18 cellular contexts compared by ENCODE assay signal in genomic region chr2:240996161-240996833, GRCh38. TPM values are rescaled to one million over a fixed set of nuclear protein-coding genes. Genes with fewer than 3 reads are reported as not detected.
DNase-seq lines count a peak whose midpoint lies in the region; ATAC-seq, FAIRE-seq and TF ChIP-seq lines count a peak whose summit lies in the region.
"Had no signal": no experiment of that assay in that cellular context is flagged by ENCODE, and none has a peak within 500 bp of the region (broad histone marks: within the 10 kb centered on the region; RNA-seq: fewer than 3 reads in every experiment).

No MANE protein-coding gene starts in this region.

- dilution Hi-C loops in IMR-90 (cut with HindIII; ENCODE audit: low sequenced_read_pairs, unreplicated experiment), result no loop called here

- DNase-seq in IMR-90 (no peak), kidney (peak; percentile 63), gastrocnemius medialis (no peak), COLO829 (ENCODE audit: low spot score) (no peak), Karpas-422 (no peak)
- DNase-seq in activated CD4-positive, alpha-beta T cell treated with anti-CD3 and anti-CD28 coated beads, Interleukin-2, amount 50 U/mL, for 4 hours, result no peak
- DNase-seq: activated naive CD8-positive, alpha-beta T cell treated with anti-CD3 and anti-CD28 coated beads, Interleukin-2, amount 10 ng/mL, durations not matched to agents 7 days and 5 days; C1 segment of cervical spinal cord; DMS79; MV-4-11; NCI-H2081; NCI-H526; SW 1271 had no signal

- no peaks in the 10 kb centered on the region; a peak in 1 of 4 replicates for H3K79me1 ChIP-seq in IMR-90 (ENCODE audit: low read depth in 1 of 2, low read length in 2 of 2)

- H2AK9ac ChIP-seq in IMR-90 (replicated peaks; ENCODE audit: low read depth, low read length, poor library complexity), result no peak overlapping the region

- ATAC-seq in IMR-90 (ENCODE audit: low read depth) (no peak), gastrocnemius medialis (no peak)
- ATAC-seq: GM23338 had no signal

- no peak overlapping the region for H3K56ac ChIP-seq in IMR-90 (ENCODE audit: extremely low read depth, insufficient read depth, low read length)

- H2AFZ ChIP-seq in IMR-90 (replicated peaks; ENCODE audit: low read length, poor library complexity) (no peak overlapping the region), Karpas-422 (ENCODE audit: low read length) (no peak overlapping the region)
- H2AFZ ChIP-seq: GM23338 had no signal

- BruUV-seq in IMR-90 (replicated peaks; lab: Mats Ljungman, UMichigan), result no TSS peak

- H3K9ac ChIP-seq in BLaER1 treated with 17β-estradiol and CSF1 and Interleukin-3, amounts not matched to agents 10 nM and 100 nM, result peak overlapping the region in 4 of 11 experiments; percentile 45 to 52 (median 50); a peak in 8 of 22 replicates
- H3K9ac ChIP-seq in IMR-90 (ENCODE audit: low read depth, low read length), result no peak overlapping the region
- H3K9ac ChIP-seq in kidney (ENCODE audit: low read length in 2 of 2), result no peak overlapping the region
- H3K9ac ChIP-seq in Karpas-422 (ENCODE audit: low read length), result no peak overlapping the region

- H3K27me3 ChIP-seq in BLaER1 treated with 17β-estradiol and CSF1 and Interleukin-3, amounts not matched to agents 10 nM and 100 nM, result peaks cover 42 to 74% (median 58%) of the 10 kb centered on the region in 11 experiments
- no peaks in the 10 kb centered on the region for H3K27me3 ChIP-seq in IMR-90 (ENCODE audit: control insufficient read depth, insufficient read depth, low read length)
- H3K27me3 ChIP-seq in gastrocnemius medialis, result no peaks in the 10 kb centered on the region
- no peaks in the 10 kb centered on the region for H3K27me3 ChIP-seq in Karpas-422 (ENCODE audit: low read length)

- no peaks in the 10 kb centered on the region for H3K79me2 ChIP-seq in Karpas-422 (ENCODE audit: low read length)

- H2BK120ac ChIP-seq in IMR-90 (ENCODE audit: low read depth, low read length), result no peak overlapping the region

- in situ Hi-C loops in IMR-90 (cut with MboI; ENCODE audit: low sequenced_read_pairs) (no loop called here), gastrocnemius medialis (cut with MboI; ENCODE audit: low sequenced_read_pairs in 4 of 4) (no loop called here)

- H2BK5ac ChIP-seq in IMR-90 (ENCODE audit: low read depth, low read length, poor library complexity, severe bottlenecking), result no peak overlapping the region

- H3K4me3 ChIP-seq in BLaER1 treated with 17β-estradiol and CSF1 and Interleukin-3, amounts not matched to agents 10 nM and 100 nM, result peak overlapping the region in 1 of 10 experiments; percentile 7; a peak in 2 of 20 replicates
- H3K4me3 ChIP-seq in IMR-90 (ENCODE audit: insufficient read depth, low read depth, low read length) (no peak overlapping the region), kidney (ENCODE audit: low read length in 2 of 2) (no peak overlapping the region), gastrocnemius medialis (no peak overlapping the region), Karpas-422 (ENCODE audit: low read length) (no peak overlapping the region)
- H3K4me3 ChIP-seq: GM23338, prostate gland had no signal

- H3K14ac ChIP-seq in IMR-90 (replicated peaks; ENCODE audit: low read depth, low read length), result no peak overlapping the region

- FAIRE-seq in kidney (lab: Jason Lieb, UNC), result no peak
- FAIRE-seq: frontal cortex, urothelium cell line had no signal

- no peak overlapping the region for H2BK15ac ChIP-seq in IMR-90 (ENCODE audit: low read depth, low read length)

- no peak overlapping the region for H3K4ac ChIP-seq in IMR-90 (ENCODE audit: low read depth, low read length)

- 71% methylated on average over 8 of the region's 19 CpGs; no CpG with 5 or more reads in 1 of the 2 experiments for WGBS in IMR-90 (ENCODE audit: extremely low coverage in 2 of 2, insufficient read length in 1 of 2), 2 experiments

- H4K20me1 ChIP-seq in BLaER1 treated with 17β-estradiol and CSF1 and Interleukin-3, amounts not matched to agents 10 nM and 100 nM, result peaks cover 0 to 83% (median 12%) of the 10 kb centered on the region in 11 experiments; a peak in 12 of 22 replicates
- no peaks in the 10 kb centered on the region for H4K20me1 ChIP-seq in IMR-90 (ENCODE audit: insufficient read depth, low read length)
- H4K20me1 ChIP-seq in Karpas-422 (ENCODE audit: insufficient read depth, low read depth, low read length), result no peaks in the 10 kb centered on the region

- TF ChIP-seq CTCF in IMR-90 (conservative IDR thresholded peaks at IDR 0.05; ENCODE audit: low read depth, low read length), result no peak
- TF ChIP-seq CTCF in kidney (IDR thresholded peaks at IDR 0.05; ENCODE audit: borderline replicate concordance, extremely low read depth, insufficient read depth), result no peak
- TF ChIP-seq CTCF in gastrocnemius medialis (IDR thresholded peaks at IDR 0.05 in 4 of 5, conservative IDR thresholded peaks at IDR 0.05 in 1 of 5), result no peak

- no peak overlapping the region for H3K23ac ChIP-seq in IMR-90 (ENCODE audit: low read depth, low read length)

- no peak overlapping the region; the same call in 1 of the 2 replicates for H3K18ac ChIP-seq in IMR-90 (ENCODE audit: low read depth, low read length)

- H4K5ac ChIP-seq in IMR-90 (ENCODE audit: low read depth, low read length), result no peak overlapping the region; the same call in 1 of the 2 replicates

- peaks cover 11% of the 10 kb centered on the region for H3K9me1 ChIP-seq in IMR-90 (ENCODE audit: insufficient read depth, low read length)

- H2AK5ac ChIP-seq in IMR-90 (ENCODE audit: low read depth, low read length), result 0 out of 2 replicates have a peak overlapping the region, but pooled peaks have one; percentile 6

- CTCF ChIA-PET in IMR-90 (lab: Yijun Ruan, JAX), result no interaction called here

- TF ChIP-seq RAD21 in IMR-90 (IDR thresholded peaks at IDR 0.05; ENCODE audit: low read length), result no peak

- H2BK20ac ChIP-seq in IMR-90 (ENCODE audit: low read depth, low read length), result 0 out of 2 replicates have a peak overlapping the region, but pooled peaks have one; percentile 16

- no peaks in the 10 kb centered on the region for H3K9me2 ChIP-seq in Karpas-422 (replicated peaks; ENCODE audit: insufficient read depth, low read length)

- no peak overlapping the region for H4K8ac ChIP-seq in IMR-90 (ENCODE audit: low read depth in 2 of 2, low read length in 2 of 2)

- POLR2A ChIA-PET in IMR-90 (lab: Charles Lee; ENCODE audit: unreplicated experiment), result no interaction called here

- H3K36me3 ChIP-seq in BLaER1 treated with 17β-estradiol and CSF1 and Interleukin-3, amounts not matched to agents 10 nM and 100 nM, result no peaks in the 10 kb centered on the region
- H3K36me3 ChIP-seq in IMR-90 (ENCODE audit: control insufficient read depth, insufficient read depth, low read length), result peaks cover 14% of the 10 kb centered on the region; the same call in 1 of the 2 replicates
- H3K36me3 ChIP-seq in kidney (ENCODE audit: control insufficient read depth in 1 of 2, insufficient read depth in 2 of 2, low read length in 2 of 2), result no peaks in the 10 kb centered on the region
- no peaks in the 10 kb centered on the region for H3K36me3 ChIP-seq in gastrocnemius medialis
- no peaks in the 10 kb centered on the region for H3K36me3 ChIP-seq in Karpas-422 (ENCODE audit: insufficient read depth, low read length)
- H3K36me3 ChIP-seq: prostate gland had no signal

- TF ChIP-seq POLR2A in IMR-90 (IDR thresholded peaks at IDR 0.05; ENCODE audit: low read depth, low read length), result no peak
- no peak for TF ChIP-seq POLR2A in gastrocnemius medialis (IDR thresholded peaks at IDR 0.05)

- H3K4me1 ChIP-seq in BLaER1 treated with 17β-estradiol and CSF1 and Interleukin-3, amounts not matched to agents 10 nM and 100 nM, result peaks cover 42 to 84% (median 79%) of the 10 kb centered on the region in 10 experiments
- H3K4me1 ChIP-seq in IMR-90 (ENCODE audit: control insufficient read depth, insufficient read depth, low read length) (peaks cover 36% of the 10 kb centered on the region), kidney (ENCODE audit: control insufficient read depth in 1 of 2, insufficient read depth in 1 of 2, low read depth in 1 of 2, low read length in 2 of 2) (peaks cover 8 to 30% of the 10 kb centered on the region in 2 donors), gastrocnemius medialis (peaks cover 45 to 59% of the 10 kb centered on the region in 2 donors), Karpas-422 (ENCODE audit: low read length) (no peaks in the 10 kb centered on the region)

- no peak overlapping the region for H4K91ac ChIP-seq in IMR-90 (ENCODE audit: insufficient read depth, low read depth, low read length)

- peak overlapping the region; percentile 31 to 98 (median 94) for H3K4me2 ChIP-seq in BLaER1 treated with 17β-estradiol and CSF1 and Interleukin-3, amounts not matched to agents 10 nM and 100 nM
- H3K4me2 ChIP-seq in IMR-90 (ENCODE audit: low read depth, low read length) (no peak overlapping the region), Karpas-422 (ENCODE audit: low read depth, low read length, poor library complexity, severe bottlenecking) (no peak overlapping the region)
- H3K4me2 ChIP-seq: GM23338 had no signal

- intact Hi-C loops in IMR-90 (cut with micrococcal nuclease) (loop anchor here (10.0 kb wide), 1 partner anchor 431 kb away; the partner anchor contains the start of genes DUSP28 and RNPEPL1), kidney (cut with DNase I) (no loop called here), gastrocnemius medialis (cut with DNase I; ENCODE audit: low total_unique reads) (loop anchor here (5.0 to 10.0 kb wide), 4 partner anchors 106 to 739 kb away; partner anchors contain the start of genes CAPN10, D2HGDH, MTERF4 and STK25)

- H3K9me3 ChIP-seq in BLaER1 treated with 17β-estradiol and CSF1 and Interleukin-3, amounts not matched to agents 10 nM and 100 nM (replicated peaks in 1 of 11), result no peaks in the 10 kb centered on the region
- no peaks in the 10 kb centered on the region for H3K9me3 ChIP-seq in IMR-90 (ENCODE audit: control insufficient read depth, insufficient read depth, low read length)
- H3K9me3 ChIP-seq in kidney (ENCODE audit: control insufficient read depth in 1 of 2, low read length in 2 of 2), result no peaks in the 10 kb centered on the region
- no peaks in the 10 kb centered on the region for H3K9me3 ChIP-seq in gastrocnemius medialis
- no peaks in the 10 kb centered on the region for H3K9me3 ChIP-seq in Karpas-422 (ENCODE audit: low read length)
- H3K9me3 ChIP-seq: prostate gland had no signal

- no peak overlapping the region for H3K27ac ChIP-seq in BLaER1 treated with 17β-estradiol and CSF1 and Interleukin-3, amounts not matched to agents 10 nM and 100 nM
- H3K27ac ChIP-seq in IMR-90 (ENCODE audit: insufficient read depth, low read length), result no peak overlapping the region
- H3K27ac ChIP-seq in kidney (ENCODE audit: low read depth in 2 of 2, low read length in 2 of 2), result peak overlapping the region in 1 of 2 donors; percentile 7
- H3K27ac ChIP-seq in gastrocnemius medialis, result peak overlapping the region; percentile 95 to 99 (median 96)
- H3K27ac ChIP-seq in Karpas-422 (ENCODE audit: low read length), result no peak overlapping the region

RNA-seq across cellular contexts. Expression of gene SNED1, which starts 2.1 kb away (rescaled TPM):
- 1.1 and 1.4 TPM in 2 replicates for total RNA-seq in IMR-90 (2012; rRNA removed)
- polyA plus RNA-seq in IMR-90 (2012; rRNA removed), result 3.4 and 3.7 TPM in 2 replicates
- polyA plus RNA-seq in IMR-90 (2012; cell fraction: cytosol; rRNA removed), result 1.3 and 3.9 TPM in 2 replicates
- polyA plus RNA-seq in IMR-90 (2012; cell fraction: nucleus; rRNA removed; ENCODE audit: low replicate concordance), result 6.6 and 15.0 TPM in 2 replicates
- 42.1 TPM for total RNA-seq in kidney
- 3.0 TPM for polyA plus RNA-seq in kidney (ENCODE audit: insufficient read depth, low read depth, low replicate concordance)
- 10 to 100 TPM; 16.4 to 56.2 (median 43.5) TPM for total RNA-seq in gastrocnemius medialis
- total RNA-seq in Karpas-422 (2014; rRNA removed; shearing (Covaris generic); ENCODE audit: low replicate concordance), result 1.9 and 25.3 TPM in 2 replicates

Comparison
In these comparisons a context has a peak if more than half of its experiments do, and no peak if none do; other contexts are left out.
1. H3K27ac ChIP-seq: peak in gastrocnemius medialis (4 of 4); none in BLaER1 treated with 17β-estradiol and CSF1 and Interleukin-3, amounts not matched to agents 10 nM and 100 nM (0 of 11), IMR-90 (single experiment) and Karpas-422 (single experiment).
2. H3K4me2 ChIP-seq: peak in BLaER1 treated with 17β-estradiol and CSF1 and Interleukin-3, amounts not matched to agents 10 nM and 100 nM (11 of 11); none in IMR-90 (single experiment) and Karpas-422 (single experiment).